2 cellular contexts compared by ENCODE assay signal in genomic region chr3:141793476-141794260, GRCh38.
A peak's percentile ranks its signal among the peaks of the same experiment; 100 is the strongest.
TF ChIP-seq lines count a peak whose summit lies in the region.

No MANE protein-coding gene starts in this region.

TF ChIP-seq in WTC11, 78 proteins besides CTCF, POLR2A, EP300 and RAD21:
- TF ChIP-seq MXD4 (CRISPR knock-in tag; IDR thresholded peaks at IDR 0.05; ENCODE audit: borderline replicate concordance) (no peak), SP1 (CRISPR knock-in tag; conservative IDR thresholded peaks at IDR 0.05) (no peak), TEAD1 (CRISPR knock-in tag; IDR thresholded peaks at IDR 0.05) (0 out of 2 replicates have a peak, but pooled peaks have one; percentile 13)

TF ChIP-seq in HepG2, 621 proteins besides CTCF, POLR2A, EP300 and RAD21:
- TF ChIP-seq ARID4A (CRISPR knock-in tag; IDR thresholded peaks at IDR 0.05; ENCODE audit: borderline replicate concordance) (no peak), THYN1 (CRISPR knock-in tag; IDR thresholded peaks at IDR 0.05; ENCODE audit: borderline replicate concordance, low read depth) (no peak), ZNF619 (CRISPR knock-in tag; IDR thresholded peaks at IDR 0.05) (no peak), YY1 (IDR thresholded peaks at IDR 0.05; ENCODE audit: insufficient read depth, insufficient replicate concordance, low read depth, low read length) (no peak), ZNF121 (CRISPR knock-in tag; IDR thresholded peaks at IDR 0.05) (no peak), HNF1A (IDR thresholded peaks at IDR 0.05; ENCODE audit: low read depth) (no peak), HNF1A (CRISPR knock-in tag; IDR thresholded peaks at IDR 0.05; ENCODE audit: borderline replicate concordance) (no peak), ZSCAN22 (CRISPR knock-in tag; IDR thresholded peaks at IDR 0.05) (no peak), KAT2B (IDR thresholded peaks at IDR 0.05; ENCODE audit: borderline replicate concordance, low read depth, low read length) (no peak), ZNF605 (CRISPR knock-in tag; IDR thresholded peaks at IDR 0.05) (no peak), ELF4 (CRISPR knock-in tag; IDR thresholded peaks at IDR 0.05; ENCODE audit: borderline replicate concordance) (no peak), SP140L (CRISPR knock-in tag; IDR thresholded peaks at IDR 0.05; ENCODE audit: borderline replicate concordance) (no peak), ZNF562 (CRISPR knock-in tag; IDR thresholded peaks at IDR 0.05; ENCODE audit: borderline replicate concordance) (no peak), ZBTB8A (CRISPR knock-in tag; IDR thresholded peaks at IDR 0.05; ENCODE audit: borderline replicate concordance, low read depth) (no peak)
